In the genomic region with DNA sequence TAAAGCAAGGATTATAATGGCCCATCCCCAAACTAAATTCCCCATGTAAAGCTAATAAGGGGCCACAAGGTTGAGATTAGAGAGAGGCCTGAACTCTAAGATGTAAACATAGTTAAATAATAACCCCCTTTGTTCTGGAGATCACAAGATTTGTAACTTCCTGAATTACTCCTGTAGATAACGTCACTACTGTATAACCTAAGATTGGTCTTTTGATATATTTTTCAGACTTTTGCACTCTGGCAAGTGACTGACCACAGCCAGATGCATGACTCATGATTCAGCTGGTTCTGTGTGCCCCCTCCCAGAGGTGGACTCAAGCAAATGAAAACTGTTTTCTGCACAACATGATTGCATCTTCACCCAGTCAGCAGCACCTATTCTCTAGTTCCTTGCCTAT, we compare ENCODE assay signal across 30 cellular contexts.
DNase-seq lines count a peak whose midpoint lies in the region; TF ChIP-seq lines count a peak whose summit lies in the region.
"Had no signal": no experiment of that assay in that cellular context is flagged by ENCODE, and none has a peak within 500 bp of the region (broad histone marks: within the 10 kb centered on the region; RNA-seq: fewer than 3 reads in every experiment).

No MANE protein-coding gene starts in this region.

- WGBS in stomach, 5 donors, result 0 to 13% (median 2%) methylated on average over 1 of the region's 1 CpG

- in situ Hi-C loops in SK-MEL-5 (cut with HindIII; ENCODE audit: low pct_unique_long_range_greater_than_20kb, low sequenced_read_pairs), result no loop called here

- no peak for TF ChIP-seq EP300 in stomach (IDR thresholded peaks at IDR 0.05)

- no peak overlapping the region for H3K27ac ChIP-seq in stomach
- H3K27ac ChIP-seq: heart right ventricle, left lung, skin epidermis, WERI-Rb-1 had no signal

- no peaks in the 10 kb centered on the region for H3K36me3 ChIP-seq in stomach
- H3K36me3 ChIP-seq: BE2C, heart right ventricle, left lung, transverse colon, WERI-Rb-1 had no signal

- TF ChIP-seq POLR2A in stomach (IDR thresholded peaks at IDR 0.05), result no peak

- intact Hi-C loops in stomach (cut with DNase I; ENCODE audit: low total_unique reads), result no loop called here

- no peaks in the 10 kb centered on the region for H3K27me3 ChIP-seq in stomach
- H3K27me3 ChIP-seq: BE2C, heart right ventricle, left lung, transverse colon had no signal

- no peak overlapping the region for H3K4me3 ChIP-seq in stomach
- H3K4me3 ChIP-seq: heart right ventricle, left lung, skin epidermis, transverse colon had no signal

- peaks cover 0 to 17% (median 3%) of the 10 kb centered on the region in 4 donors for H3K9me3 ChIP-seq in stomach
- H3K9me3 ChIP-seq: BE2C, transverse colon had no signal

- no peak for TF ChIP-seq CTCF in stomach (IDR thresholded peaks at IDR 0.05)

- peaks cover 0 to 12% (median 0%) of the 10 kb centered on the region in 4 donors for H3K4me1 ChIP-seq in stomach
- H3K4me1 ChIP-seq: BE2C, heart right ventricle, left lung had no signal

- DNase-seq in H4 (ENCODE audit: low spot score), result peak; percentile 74
- DNase-seq in SK-MEL-5 (ENCODE audit: low read depth, low spot score), result peak; percentile 98
- DNase-seq in islet precursor cell, result peak; percentile 69
- peak; percentile 15 for DNase-seq in renal cortical epithelial cell (ENCODE audit: low read depth)
- DNase-seq in COR-L47 (lab: John Stamatoyannopoulos, UW), result no peak
- DNase-seq in activated CD8-positive, alpha-beta memory T cell treated with anti-CD3 and anti-CD28 coated beads, Interleukin-2, amount 50 U/mL, for 48 hours, result no peak
- no peak for DNase-seq in stomach
- no peak for DNase-seq in NCI-H2029 treated with DMSO at 0.1 percent for 48 hours (lab: John Stamatoyannopoulos, UW)
- DNase-seq: activated CD4-positive, alpha-beta T cell treated with anti-CD3 and anti-CD28 coated beads for 48 hours; activated CD8-positive, alpha-beta memory T cell treated with anti-CD3 and anti-CD28 coated beads for 24 hours; activated naive CD4-positive, alpha-beta T cell; activated T-cell treated with anti-CD3 and anti-CD28 coated beads, Interleukin-2, amount 50 U/mL, for 24 hours; BE2C; cortex of kidney; DMS79; foreskin fibroblast; GF-D8; H7; heart right ventricle; left lung; naive thymus-derived CD8-positive, alpha-beta T cell; NCI-H1436 treated with DMSO at 0.1 percent for 48 hours; NCI-H446 treated with DMSO at 0.1 percent for 48 hours; occipital lobe; PC-3; stimulated activated CD4-positive, alpha-beta T cell treated with anti-CD3 and anti-CD28 coated beads, Interleukin-2, amount 100 ng/mL, for 24 hours; T-helper 9 cell; transverse colon; WERI-Rb-1 had no signal

Comparison
In these comparisons a context has a peak if more than half of its experiments do, and no peak if none do; other contexts are left out.
1. DNase-seq: peak in H4 (single experiment), SK-MEL-5 (single experiment), islet precursor cell (single experiment) and renal cortical epithelial cell (single experiment); none in COR-L47 (single experiment), activated CD8-positive, alpha-beta memory T cell treated with anti-CD3 and anti-CD28 coated beads, Interleukin-2, amount 50 U/mL, for 48 hours (single experiment), stomach (single experiment) and NCI-H2029 treated with DMSO at 0.1 percent for 48 hours (single experiment).